8 cellular contexts compared by ENCODE assay signal in genomic region chr17:81429813-81430510, GRCh38. TPM values are rescaled to one million over a fixed set of nuclear protein-coding genes. Genes with fewer than 3 reads are reported as not detected.
DNase-seq lines count a peak whose midpoint lies in the region; ATAC-seq, FAIRE-seq and TF ChIP-seq lines count a peak whose summit lies in the region.

No MANE protein-coding gene starts in this region.

- H3K9me2 ChIP-seq in hepatocyte (replicated peaks; ENCODE audit: insufficient read depth) = no peaks in the 10 kb centered on the region

- no TSS peak for BruUV-seq in HepG2 (replicated peaks; lab: Mats Ljungman, UMichigan)

- H3K27ac ChIP-seq in HepG2 (ENCODE audit: extremely low read length, insufficient read depth, low read length) (no peak overlapping the region), right lobe of liver (no peak overlapping the region), hepatocyte (peak overlapping the region; percentile 66)

- peak; percentile 49 for TF ChIP-seq CTCF in HepG2 (CRISPR knock-in tag; IDR thresholded peaks at IDR 0.05)
- TF ChIP-seq CTCF in right lobe of liver (IDR thresholded peaks at IDR 0.05) = no peak
- TF ChIP-seq CTCF in hepatocyte (IDR thresholded peaks at IDR 0.05; ENCODE audit: poor library complexity) = peak; percentile 16
- TF ChIP-seq CTCF in lower leg skin (IDR thresholded peaks at IDR 0.05) = no peak

- ATAC-seq in HepG2 = no peak
- ATAC-seq in right lobe of liver = no peak

- TF ChIP-seq POLR2A in HepG2 (IDR thresholded peaks at IDR 0.05; ENCODE audit: insufficient read depth in 1 of 2, low read depth in 2 of 2, low read length in 2 of 2) (no peak), right lobe of liver (IDR thresholded peaks at IDR 0.05) (no peak), lower leg skin (IDR thresholded peaks at IDR 0.05) (no peak)

- H3K79me2 ChIP-seq in HepG2 (ENCODE audit: insufficient read depth, low read length) (no peaks in the 10 kb centered on the region), hepatocyte (peaks cover 3% of the 10 kb centered on the region)

- H2AFZ ChIP-seq in HepG2 (ENCODE audit: low read length) (no peak overlapping the region), hepatocyte (no peak overlapping the region)

- H4K20me1 ChIP-seq in HepG2 (ENCODE audit: insufficient read depth, low read length) (no peaks in the 10 kb centered on the region), hepatocyte (ENCODE audit: insufficient read depth, poor library complexity, severe bottlenecking) (no peaks in the 10 kb centered on the region)

- FAIRE-seq in HepG2 (lab: Jason Lieb, UNC) = no peak

- no peak overlapping the region for H3K4me2 ChIP-seq in HepG2 (ENCODE audit: low read depth, low read length)
- H3K4me2 ChIP-seq in hepatocyte = peak overlapping the region; percentile 71

- POLR2A ChIA-PET in HepG2 (lab: Yijun Ruan, JAX) = no interaction called here

- DNase-seq in HepG2 (ENCODE audit: low spot score) (no peak), right lobe of liver (no peak), amygdala (lab: John Stamatoyannopoulos, UW) (peak in 37 of 56 donors; percentile 10 to 72 (median 48)), hepatocyte (ENCODE audit: low spot score) (peak; percentile 66), medulla oblongata (ENCODE audit: extremely low spot score) (no peak), lower leg skin (ENCODE audit: low spot score in 2 of 2) (no peak), activated gamma-delta T cell treated with Interleukin-2 at 50 U/mL for 16 hours (no peak), NCI-H1930 (lab: John Stamatoyannopoulos, UW) (no peak)

- H3K27me3 ChIP-seq in HepG2 (ENCODE audit: control insufficient read depth in 1 of 2, insufficient read depth in 2 of 2, low read length in 2 of 2) = no peaks in the 10 kb centered on the region
- no peaks in the 10 kb centered on the region for H3K27me3 ChIP-seq in right lobe of liver
- H3K27me3 ChIP-seq in hepatocyte = no peaks in the 10 kb centered on the region

- CTCF ChIA-PET in HepG2 (lab: Yijun Ruan, JAX; ENCODE audit: low intra/inter-chr PET ratio, low total read pairs) = interaction anchor here (1.0 kb wide), 1 partner anchor 138 kb away, joined by 3 read pairs; no protein-coding TSS in a partner anchor

- no peak for TF ChIP-seq RAD21 in HepG2 (CRISPR knock-in tag; IDR thresholded peaks at IDR 0.05)

- no peak overlapping the region for H3K4me3 ChIP-seq in HepG2 (replicated peaks in 1 of 3; ENCODE audit: insufficient read depth in 1 of 3, low read depth in 2 of 3, low read length in 3 of 3)
- no peak overlapping the region for H3K4me3 ChIP-seq in right lobe of liver
- no peak overlapping the region for H3K4me3 ChIP-seq in hepatocyte
- H3K4me3 ChIP-seq in lower leg skin (ENCODE audit: low read depth, poor library complexity, severe bottlenecking) = no peak overlapping the region

- H3K9me3 ChIP-seq in HepG2 (ENCODE audit: low read length) (peaks cover 13% of the 10 kb centered on the region), right lobe of liver (no peaks in the 10 kb centered on the region), hepatocyte (ENCODE audit: low read depth) (no peaks in the 10 kb centered on the region)

- intact Hi-C loops in HepG2 (cut with micrococcal nuclease; ENCODE audit: unreplicated experiment) = no loop called here
- intact Hi-C loops in right lobe of liver (cut with DNase I) = no loop called here
- intact Hi-C loops in lower leg skin (cut with DNase I; ENCODE audit: low total_unique reads) = no loop called here

- H3K36me3 ChIP-seq in HepG2 (replicated peaks in 1 of 2; ENCODE audit: control insufficient read depth in 1 of 2, insufficient read depth in 2 of 2, low read length in 2 of 2) (no peaks in the 10 kb centered on the region), right lobe of liver (no peaks in the 10 kb centered on the region), hepatocyte (replicated peaks; ENCODE audit: insufficient read depth, low read depth) (no peaks in the 10 kb centered on the region)

- no peak overlapping the region for H3K9ac ChIP-seq in HepG2 (ENCODE audit: insufficient read depth, low read depth, low read length)

- H3K4me1 ChIP-seq in HepG2 (ENCODE audit: insufficient read depth, low read length) = no peaks in the 10 kb centered on the region
- peaks cover 0 to 33% (median 19%) of the 10 kb centered on the region in 4 donors for H3K4me1 ChIP-seq in right lobe of liver
- H3K4me1 ChIP-seq in hepatocyte (ENCODE audit: insufficient read depth) = peaks cover 16% of the 10 kb centered on the region

- TF ChIP-seq EP300 in HepG2 (IDR thresholded peaks at IDR 0.05; ENCODE audit: low read depth in 2 of 2, low read length in 2 of 2) (no peak), HepG2 (CRISPR knock-in tag; IDR thresholded peaks at IDR 0.05; ENCODE audit: borderline replicate concordance) (no peak)

- 73% methylated on average over 13 of the region's 28 CpGs for WGBS in HepG2 (ENCODE audit: low lambda C conversion rate)
- 13% methylated on average over 3 of the region's 28 CpGs for WGBS in right lobe of liver (ENCODE audit: insufficient coverage, low coverage, low lambda C conversion rate, missing lambda C conversion rate)
- 62% methylated on average over 21 of the region's 28 CpGs for WGBS in hepatocyte (ENCODE audit: low lambda C conversion rate, missing lambda C conversion rate)
- 22 to 39% methylated on average over 15 to 20 of the region's 28 CpGs for WGBS in lower leg skin, 2 donors

- in situ Hi-C loops in HepG2 (cut with HindIII; ENCODE audit: extremely low pct_ligation_motif_present, low pct_unique_long_range_greater_than_20kb) = no loop called here

TF ChIP-seq in HepG2, 621 proteins besides CTCF, POLR2A, EP300 and RAD21:
- TF ChIP-seq, protein P1, sequence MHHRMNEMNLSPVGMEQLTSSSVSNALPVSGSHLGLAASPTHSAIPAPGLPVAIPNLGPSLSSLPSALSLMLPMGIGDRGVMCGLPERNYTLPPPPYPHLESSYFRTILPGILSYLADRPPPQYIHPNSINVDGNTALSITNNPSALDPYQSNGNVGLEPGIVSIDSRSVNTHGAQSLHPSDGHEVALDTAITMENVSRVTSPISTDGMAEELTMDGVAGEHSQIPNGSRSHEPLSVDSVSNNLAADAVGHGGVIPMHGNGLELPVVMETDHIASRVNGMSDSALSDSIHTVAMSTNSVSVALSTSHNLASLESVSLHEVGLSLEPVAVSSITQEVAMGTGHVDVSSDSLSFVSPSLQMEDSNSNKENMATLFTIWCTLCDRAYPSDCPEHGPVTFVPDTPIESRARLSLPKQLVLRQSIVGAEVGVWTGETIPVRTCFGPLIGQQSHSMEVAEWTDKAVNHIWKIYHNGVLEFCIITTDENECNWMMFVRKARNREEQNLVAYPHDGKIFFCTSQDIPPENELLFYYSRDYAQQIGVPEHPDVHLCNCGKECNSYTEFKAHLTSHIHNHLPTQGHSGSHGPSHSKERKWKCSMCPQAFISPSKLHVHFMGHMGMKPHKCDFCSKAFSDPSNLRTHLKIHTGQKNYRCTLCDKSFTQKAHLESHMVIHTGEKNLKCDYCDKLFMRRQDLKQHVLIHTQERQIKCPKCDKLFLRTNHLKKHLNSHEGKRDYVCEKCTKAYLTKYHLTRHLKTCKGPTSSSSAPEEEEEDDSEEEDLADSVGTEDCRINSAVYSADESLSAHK (CRISPR knock-in tag; IDR thresholded peaks at IDR 0.05; ENCODE audit: borderline replicate concordance) = no peak
- TF ChIP-seq NFKBIZ (CRISPR knock-in tag; IDR thresholded peaks at IDR 0.05) (no peak), STAG1 (CRISPR knock-in tag; IDR thresholded peaks at IDR 0.05) (peak; percentile 52), AHR (CRISPR knock-in tag; IDR thresholded peaks at IDR 0.05) (no peak), SRSF4 (IDR thresholded peaks at IDR 0.05; ENCODE audit: low read depth, low read length, poor library complexity, severe bottlenecking) (no peak)
- TF ChIP-seq, protein P2, sequence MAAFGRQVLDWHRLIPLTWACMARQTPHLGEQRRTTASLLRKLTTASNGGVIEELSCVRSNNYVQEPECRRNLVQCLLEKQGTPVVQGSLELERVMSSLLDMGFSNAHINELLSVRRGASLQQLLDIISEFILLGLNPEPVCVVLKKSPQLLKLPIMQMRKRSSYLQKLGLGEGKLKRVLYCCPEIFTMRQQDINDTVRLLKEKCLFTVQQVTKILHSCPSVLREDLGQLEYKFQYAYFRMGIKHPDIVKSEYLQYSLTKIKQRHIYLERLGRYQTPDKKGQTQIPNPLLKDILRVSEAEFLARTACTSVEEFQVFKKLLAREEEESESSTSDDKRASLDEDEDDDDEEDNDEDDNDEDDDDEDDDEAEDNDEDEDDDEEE (CRISPR knock-in tag; IDR thresholded peaks at IDR 0.05) = no peak

RNA-seq across cellular contexts. Expression of gene BAHCC1, which starts 34.7 kb away (rescaled TPM):
- total RNA-seq in HepG2 (2016; rRNA removed; fragmentation: Illumina TruSeq; extraction: Trizol) (0.94 and 1.7 TPM in 2 replicates), right lobe of liver (1 to 10 TPM; 2.5 to 6.4 (median 4.9) TPM), hepatocyte (6.6 and 8.6 TPM in 2 replicates), lower leg skin (10 to 100 TPM in 2 of 4 donors, 1 to 10 TPM in 2; 4.1 to 14.2 (median 10.0) TPM)
- 1.4 and 1.8 TPM in 2 replicates for total RNA-seq in HepG2 (2016; cell fraction: cytosol; rRNA removed; fragmentation: Illumina TruSeq; extraction: Trizol; ENCODE audit: low read depth)
- 1.2 and 1.8 TPM in 2 replicates for total RNA-seq in HepG2 (2016; cell fraction: insoluble cytoplasmic fraction; rRNA removed; fragmentation: Illumina TruSeq; extraction: Trizol)
- total RNA-seq in HepG2 (2016; cell fraction: membrane; rRNA removed; fragmentation: Illumina TruSeq; extraction: Trizol) = 1.2 and 1.9 TPM in 2 replicates
- total RNA-seq in HepG2 (2016; cell fraction: nucleus; rRNA removed; fragmentation: Illumina TruSeq; extraction: Trizol) = 2.8 and 3.9 TPM in 2 replicates
- polyA plus RNA-seq in HepG2 (2011; rRNA removed) (1.4 TPM in 2 replicates), hepatocyte (6.4 and 7.9 TPM in 2 replicates)
- polyA plus RNA-seq in HepG2 (2011; cell fraction: cytosol; rRNA removed) = 0.42 and 0.64 TPM in 2 replicates
- polyA plus RNA-seq in HepG2 (2011; cell fraction: nucleus; rRNA removed) = 15.9 and 22.2 TPM in 2 replicates
- polyA plus RNA-seq in HepG2 (2012) = 1.8 and 2.5 TPM in 2 replicates
- 1.1 and 1.4 TPM in 2 replicates for polyA plus RNA-seq in HepG2 (2016; cell fraction: cytosol; fragmentation: Illumina TruSeq; extraction: Trizol; ENCODE audit: low read depth)
- polyA plus RNA-seq in HepG2 (2016; cell fraction: insoluble cytoplasmic fraction; fragmentation: Illumina TruSeq; extraction: Trizol; ENCODE audit: low read depth) = 1.3 and 1.9 TPM in 2 replicates
- 1.9 and 2.3 TPM in 2 replicates for polyA plus RNA-seq in HepG2 (2016; cell fraction: membrane; fragmentation: Illumina TruSeq; extraction: Trizol; ENCODE audit: low read depth)
- 9.5 and 11.0 TPM in 2 replicates for polyA plus RNA-seq in HepG2 (2016; cell fraction: nucleus; fragmentation: Illumina TruSeq; extraction: Trizol; ENCODE audit: insufficient read depth, low read depth)
- 1.7 and 5.4 TPM in 2 replicates for polyA minus RNA-seq in HepG2 (2011; rRNA and poly(A)+ RNA removed; ENCODE audit: low replicate concordance)
- 1.1 and 1.9 TPM in 2 replicates for polyA minus RNA-seq in HepG2 (2011; cell fraction: cytosol; rRNA and poly(A)+ RNA removed)
- polyA minus RNA-seq in HepG2 (2011; cell fraction: nucleus; rRNA and poly(A)+ RNA removed) = 5.5 and 5.9 TPM in 2 replicates

Comparison
In these comparisons a context has a peak if more than half of its experiments do, and no peak if none do; other contexts are left out.
1. CTCF ChIP-seq: peak in HepG2 (single experiment) and hepatocyte (single experiment); none in right lobe of liver (0 of 4) and lower leg skin (0 of 3).
2. DNase-seq: peak in amygdala (37 of 56) and hepatocyte (single experiment); none in HepG2 (single experiment), right lobe of liver (0 of 3), medulla oblongata (single experiment), lower leg skin (0 of 2), activated gamma-delta T cell treated with Interleukin-2 at 50 U/mL for 16 hours (single experiment) and NCI-H1930 (0 of 2).